9 cellular contexts compared by ENCODE assay signal in the genomic region with DNA sequence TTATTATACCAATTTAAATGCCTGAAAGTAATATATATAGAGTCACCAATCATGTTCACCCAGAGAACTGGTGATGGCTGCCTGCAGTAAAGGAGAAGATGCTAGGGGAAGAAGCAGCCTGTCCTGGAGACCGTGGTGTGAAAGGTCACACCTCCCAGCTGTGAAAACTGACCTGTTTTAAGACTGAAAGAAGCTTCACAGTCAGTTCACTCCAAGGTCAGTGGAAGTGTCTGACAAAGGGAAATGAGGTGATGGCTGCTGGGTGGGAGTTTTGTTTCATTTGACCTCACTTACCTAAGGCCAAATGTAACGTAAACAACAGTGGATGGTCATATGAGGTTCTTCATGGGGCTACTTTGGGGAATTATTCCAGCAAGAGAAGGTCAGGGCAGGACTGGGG.
DNase-seq lines count a peak whose midpoint lies in the region; ATAC-seq lines count a peak whose summit lies in the region.
"Had no signal": no experiment of that assay in that cellular context is flagged by ENCODE, and none has a peak within 500 bp of the region (broad histone marks: within the 10 kb centered on the region; RNA-seq: fewer than 3 reads in every experiment).

No MANE protein-coding gene starts in this region.

- no peaks in the 10 kb centered on the region for H3K9me3 ChIP-seq in effector memory CD4-positive, alpha-beta T cell (ENCODE audit: control insufficient read depth, low read length)

- ATAC-seq in activated naive CD4-positive, alpha-beta T cell treated with anti-CD3 and anti-CD28 coated beads, Interleukin-2, amount 50 U/mL, for 72 hours: peak; percentile 28 to 62
- ATAC-seq in HG02610 (IDR thresholded peaks at IDR 0.05; ENCODE audit: unreplicated experiment) (peak; percentile 79), HG03520 (IDR thresholded peaks at IDR 0.05; ENCODE audit: unreplicated experiment) (peak; percentile 84)

- peak overlapping the region in 1 of 2 donors; percentile 76 for H3K27ac Mint-ChIP-seq in activated naive CD4-positive, alpha-beta T cell treated with anti-CD3 and anti-CD28 coated beads, Interleukin-2, amount 50 U/mL, for 72 hours

- no peaks in the 10 kb centered on the region for H3K36me3 ChIP-seq in effector memory CD4-positive, alpha-beta T cell (ENCODE audit: control insufficient read depth, insufficient read depth, low read length)

- no peaks in the 10 kb centered on the region for H3K27me3 ChIP-seq in effector memory CD4-positive, alpha-beta T cell (replicated peaks; ENCODE audit: control insufficient read depth, insufficient read depth, low read length, poor library complexity, severe bottlenecking)

- DNase-seq in activated naive CD4-positive, alpha-beta T cell treated with anti-CD3 and anti-CD28 coated beads, Interleukin-2, amount 50 U/mL, for 72 hours (ENCODE audit: low spot score in 2 of 2): no peak
- DNase-seq in activated naive CD4-positive, alpha-beta T cell treated with Interleukin-2 at 50 U/mL for 16 hours: no peak
- no peak for DNase-seq in effector memory CD4-positive, alpha-beta T cell
- DNase-seq in DMS79 treated with DMSO at 0.1 percent for 48 hours (lab: John Stamatoyannopoulos, UW) (no peak), posterior cingulate gyrus (no peak), AG08396 (ENCODE audit: low spot score) (no peak)
- DNase-seq: GDM1 had no signal

- H3K9me3 Mint-ChIP-seq in activated naive CD4-positive, alpha-beta T cell treated with anti-CD3 and anti-CD28 coated beads, Interleukin-2, amount 50 U/mL, for 72 hours: peaks cover 16 to 24% of the 10 kb centered on the region in 2 donors

- peaks cover 18% of the 10 kb centered on the region for H3K4me1 ChIP-seq in effector memory CD4-positive, alpha-beta T cell (ENCODE audit: control insufficient read depth, insufficient read depth, low read length, poor library complexity, severe bottlenecking)

- intact Hi-C loops in posterior cingulate gyrus (cut with DNase I): no loop called here

- no peak overlapping the region for H3K4me3 ChIP-seq in effector memory CD4-positive, alpha-beta T cell (ENCODE audit: insufficient read depth, low read depth, low read length, poor library complexity, severe bottlenecking)

- no peak overlapping the region for H3K27ac ChIP-seq in effector memory CD4-positive, alpha-beta T cell (ENCODE audit: insufficient read depth, low read length, poor library complexity, severe bottlenecking)

- peaks cover 13 to 20% of the 10 kb centered on the region in 2 donors for H3K36me3 Mint-ChIP-seq in activated naive CD4-positive, alpha-beta T cell treated with anti-CD3 and anti-CD28 coated beads, Interleukin-2, amount 50 U/mL, for 72 hours
